1 cellular context compared by ENCODE assay signal in the genomic region with DNA sequence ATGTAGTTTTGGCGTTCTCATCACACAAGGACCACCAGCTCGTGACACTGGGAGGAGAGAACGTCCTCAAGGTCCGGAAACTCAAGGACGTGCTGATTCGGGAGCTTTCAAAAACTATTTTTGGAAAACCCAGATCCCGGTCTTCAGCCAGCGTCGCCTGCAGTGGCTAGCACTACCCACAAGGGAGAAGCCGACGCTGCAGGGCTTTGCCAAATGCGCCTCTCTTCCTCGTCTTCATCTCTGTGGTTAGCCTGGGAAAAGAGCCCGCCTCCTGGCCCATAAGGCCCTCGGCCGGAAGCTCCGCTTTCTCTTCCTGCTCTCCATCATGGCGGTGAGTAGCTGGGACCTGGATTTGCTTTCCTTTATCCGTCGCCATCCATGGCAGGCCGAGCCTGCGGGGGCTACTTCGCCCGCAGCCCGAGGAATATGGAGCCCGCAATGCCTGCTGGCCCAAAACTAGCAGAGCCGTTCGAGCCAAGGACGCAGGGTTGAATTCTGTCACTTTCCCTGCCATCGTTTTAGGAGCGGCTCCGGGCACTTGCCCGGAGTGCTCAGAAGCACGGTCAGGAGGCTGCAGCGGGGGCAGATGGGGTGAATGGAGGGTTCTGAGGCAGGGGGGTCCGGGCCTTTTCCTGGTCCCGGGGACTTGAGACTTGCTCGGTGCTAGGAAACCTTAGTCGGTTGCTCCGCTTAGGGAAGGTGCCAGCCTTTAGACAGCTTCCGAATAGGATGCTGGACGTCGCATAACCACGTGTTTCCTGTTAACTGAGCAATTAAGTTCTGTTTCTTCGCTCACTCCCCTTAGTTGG.
TF ChIP-seq lines count a peak whose summit lies in the region.

A gene (plus strand): TSS at position 308 of the 809 bp plus-strand sequence. CDS start 18 bp downstream, at position 326.

TF ChIP-seq in K562, 482 proteins besides CTCF, POLR2A, EP300 and RAD21 (continued from another document and continues in another):
- TF ChIP-seq, protein P1, sequence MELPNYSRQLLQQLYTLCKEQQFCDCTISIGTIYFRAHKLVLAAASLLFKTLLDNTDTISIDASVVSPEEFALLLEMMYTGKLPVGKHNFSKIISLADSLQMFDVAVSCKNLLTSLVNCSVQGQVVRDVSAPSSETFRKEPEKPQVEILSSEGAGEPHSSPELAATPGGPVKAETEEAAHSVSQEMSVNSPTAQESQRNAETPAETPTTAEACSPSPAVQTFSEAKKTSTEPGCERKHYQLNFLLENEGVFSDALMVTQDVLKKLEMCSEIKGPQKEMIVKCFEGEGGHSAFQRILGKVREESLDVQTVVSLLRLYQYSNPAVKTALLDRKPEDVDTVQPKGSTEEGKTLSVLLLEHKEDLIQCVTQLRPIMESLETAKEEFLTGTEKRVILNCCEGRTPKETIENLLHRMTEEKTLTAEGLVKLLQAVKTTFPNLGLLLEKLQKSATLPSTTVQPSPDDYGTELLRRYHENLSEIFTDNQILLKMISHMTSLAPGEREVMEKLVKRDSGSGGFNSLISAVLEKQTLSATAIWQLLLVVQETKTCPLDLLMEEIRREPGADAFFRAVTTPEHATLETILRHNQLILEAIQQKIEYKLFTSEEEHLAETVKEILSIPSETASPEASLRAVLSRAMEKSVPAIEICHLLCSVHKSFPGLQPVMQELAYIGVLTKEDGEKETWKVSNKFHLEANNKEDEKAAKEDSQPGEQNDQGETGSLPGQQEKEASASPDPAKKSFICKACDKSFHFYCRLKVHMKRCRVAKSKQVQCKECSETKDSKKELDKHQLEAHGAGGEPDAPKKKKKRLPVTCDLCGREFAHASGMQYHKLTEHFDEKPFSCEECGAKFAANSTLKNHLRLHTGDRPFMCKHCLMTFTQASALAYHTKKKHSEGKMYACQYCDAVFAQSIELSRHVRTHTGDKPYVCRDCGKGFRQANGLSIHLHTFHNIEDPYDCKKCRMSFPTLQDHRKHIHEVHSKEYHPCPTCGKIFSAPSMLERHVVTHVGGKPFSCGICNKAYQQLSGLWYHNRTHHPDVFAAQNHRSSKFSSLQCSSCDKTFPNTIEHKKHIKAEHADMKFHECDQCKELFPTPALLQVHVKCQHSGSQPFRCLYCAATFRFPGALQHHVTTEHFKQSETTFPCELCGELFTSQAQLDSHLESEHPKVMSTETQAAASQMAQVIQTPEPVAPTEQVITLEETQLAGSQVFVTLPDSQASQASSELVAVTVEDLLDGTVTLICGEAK (IDR thresholded peaks at IDR 0.05), result peak; percentile 93
- TF ChIP-seq, protein P1 (CRISPR knock-in tag; IDR thresholded peaks at IDR 0.05), result peak; percentile 9; the same call in 1 of the 2 replicates
- no peak; the same call in 1 of the 2 replicates for TF ChIP-seq SREBF1 (IDR thresholded peaks at IDR 0.05; ENCODE audit: borderline replicate concordance, low read depth, low read length)
- TF ChIP-seq TAF7 (tag; IDR thresholded peaks at IDR 0.05), result peak; percentile 100
- TF ChIP-seq GTF2A2 (tag; IDR thresholded peaks at IDR 0.05), result peak; percentile 89
- TF ChIP-seq FOS (IDR thresholded peaks at IDR 0.05; ENCODE audit: extremely low read depth, insufficient read length), result no peak
- no peak for TF ChIP-seq NUFIP1 (IDR thresholded peaks at IDR 0.05; ENCODE audit: partially characterized antibody)
- peak; percentile 97 for TF ChIP-seq RBM22 (IDR thresholded peaks at IDR 0.05; ENCODE audit: low read depth, low read length, poor library complexity, severe bottlenecking)
- TF ChIP-seq BCOR (IDR thresholded peaks at IDR 0.05), result no peak
- 0 out of 2 replicates have a peak, but pooled peaks have one; percentile 68 for TF ChIP-seq NFXL1 (CRISPR knock-in tag; IDR thresholded peaks at IDR 0.05)
- TF ChIP-seq ZNF696 (CRISPR knock-in tag; conservative IDR thresholded peaks at IDR 0.05), result no peak
- peak; percentile 100 for TF ChIP-seq RBBP5 (IDR thresholded peaks at IDR 0.05; ENCODE audit: borderline replicate concordance, insufficient read depth, low read length, poor library complexity, severe bottlenecking)
- TF ChIP-seq ZNF431 (CRISPR knock-in tag; IDR thresholded peaks at IDR 0.05), result no peak
- no peak for TF ChIP-seq ETV6 (IDR thresholded peaks at IDR 0.05; ENCODE audit: borderline replicate concordance in 1 of 2, low read depth in 2 of 2, low read length in 1 of 2)
- TF ChIP-seq ETV6 (CRISPR knock-in tag; IDR thresholded peaks at IDR 0.05; ENCODE audit: borderline replicate concordance), result 0 out of 2 replicates have a peak, but pooled peaks have one; percentile 60
- TF ChIP-seq, protein P2, sequence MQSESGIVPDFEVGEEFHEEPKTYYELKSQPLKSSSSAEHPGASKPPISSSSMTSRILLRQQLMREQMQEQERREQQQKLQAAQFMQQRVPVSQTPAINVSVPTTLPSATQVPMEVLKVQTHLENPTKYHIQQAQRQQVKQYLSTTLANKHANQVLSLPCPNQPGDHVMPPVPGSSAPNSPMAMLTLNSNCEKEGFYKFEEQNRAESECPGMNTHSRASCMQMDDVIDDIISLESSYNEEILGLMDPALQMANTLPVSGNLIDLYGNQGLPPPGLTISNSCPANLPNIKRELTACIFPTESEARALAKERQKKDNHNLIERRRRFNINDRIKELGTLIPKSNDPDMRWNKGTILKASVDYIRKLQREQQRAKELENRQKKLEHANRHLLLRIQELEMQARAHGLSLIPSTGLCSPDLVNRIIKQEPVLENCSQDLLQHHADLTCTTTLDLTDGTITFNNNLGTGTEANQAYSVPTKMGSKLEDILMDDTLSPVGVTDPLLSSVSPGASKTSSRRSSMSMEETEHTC (IDR thresholded peaks at IDR 0.05), result no peak
- TF ChIP-seq ZZZ3 (IDR thresholded peaks at IDR 0.05), result peak; percentile 100
- TF ChIP-seq, protein P3, sequence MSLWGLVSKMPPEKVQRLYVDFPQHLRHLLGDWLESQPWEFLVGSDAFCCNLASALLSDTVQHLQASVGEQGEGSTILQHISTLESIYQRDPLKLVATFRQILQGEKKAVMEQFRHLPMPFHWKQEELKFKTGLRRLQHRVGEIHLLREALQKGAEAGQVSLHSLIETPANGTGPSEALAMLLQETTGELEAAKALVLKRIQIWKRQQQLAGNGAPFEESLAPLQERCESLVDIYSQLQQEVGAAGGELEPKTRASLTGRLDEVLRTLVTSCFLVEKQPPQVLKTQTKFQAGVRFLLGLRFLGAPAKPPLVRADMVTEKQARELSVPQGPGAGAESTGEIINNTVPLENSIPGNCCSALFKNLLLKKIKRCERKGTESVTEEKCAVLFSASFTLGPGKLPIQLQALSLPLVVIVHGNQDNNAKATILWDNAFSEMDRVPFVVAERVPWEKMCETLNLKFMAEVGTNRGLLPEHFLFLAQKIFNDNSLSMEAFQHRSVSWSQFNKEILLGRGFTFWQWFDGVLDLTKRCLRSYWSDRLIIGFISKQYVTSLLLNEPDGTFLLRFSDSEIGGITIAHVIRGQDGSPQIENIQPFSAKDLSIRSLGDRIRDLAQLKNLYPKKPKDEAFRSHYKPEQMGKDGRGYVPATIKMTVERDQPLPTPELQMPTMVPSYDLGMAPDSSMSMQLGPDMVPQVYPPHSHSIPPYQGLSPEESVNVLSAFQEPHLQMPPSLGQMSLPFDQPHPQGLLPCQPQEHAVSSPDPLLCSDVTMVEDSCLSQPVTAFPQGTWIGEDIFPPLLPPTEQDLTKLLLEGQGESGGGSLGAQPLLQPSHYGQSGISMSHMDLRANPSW (CRISPR knock-in tag; IDR thresholded peaks at IDR 0.05), result 0 out of 2 replicates have a peak, but pooled peaks have one; percentile 25
- TF ChIP-seq, protein P4, sequence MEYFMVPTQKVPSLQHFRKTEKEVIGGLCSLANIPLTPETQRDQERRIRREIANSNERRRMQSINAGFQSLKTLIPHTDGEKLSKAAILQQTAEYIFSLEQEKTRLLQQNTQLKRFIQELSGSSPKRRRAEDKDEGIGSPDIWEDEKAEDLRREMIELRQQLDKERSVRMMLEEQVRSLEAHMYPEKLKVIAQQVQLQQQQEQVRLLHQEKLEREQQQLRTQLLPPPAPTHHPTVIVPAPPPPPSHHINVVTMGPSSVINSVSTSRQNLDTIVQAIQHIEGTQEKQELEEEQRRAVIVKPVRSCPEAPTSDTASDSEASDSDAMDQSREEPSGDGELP (CRISPR knock-in tag; IDR thresholded peaks at IDR 0.05; ENCODE audit: borderline replicate concordance), result peak; percentile 81
- TF ChIP-seq ZNF354B (CRISPR knock-in tag; IDR thresholded peaks at IDR 0.05), result no peak
- TF ChIP-seq, protein P5, sequence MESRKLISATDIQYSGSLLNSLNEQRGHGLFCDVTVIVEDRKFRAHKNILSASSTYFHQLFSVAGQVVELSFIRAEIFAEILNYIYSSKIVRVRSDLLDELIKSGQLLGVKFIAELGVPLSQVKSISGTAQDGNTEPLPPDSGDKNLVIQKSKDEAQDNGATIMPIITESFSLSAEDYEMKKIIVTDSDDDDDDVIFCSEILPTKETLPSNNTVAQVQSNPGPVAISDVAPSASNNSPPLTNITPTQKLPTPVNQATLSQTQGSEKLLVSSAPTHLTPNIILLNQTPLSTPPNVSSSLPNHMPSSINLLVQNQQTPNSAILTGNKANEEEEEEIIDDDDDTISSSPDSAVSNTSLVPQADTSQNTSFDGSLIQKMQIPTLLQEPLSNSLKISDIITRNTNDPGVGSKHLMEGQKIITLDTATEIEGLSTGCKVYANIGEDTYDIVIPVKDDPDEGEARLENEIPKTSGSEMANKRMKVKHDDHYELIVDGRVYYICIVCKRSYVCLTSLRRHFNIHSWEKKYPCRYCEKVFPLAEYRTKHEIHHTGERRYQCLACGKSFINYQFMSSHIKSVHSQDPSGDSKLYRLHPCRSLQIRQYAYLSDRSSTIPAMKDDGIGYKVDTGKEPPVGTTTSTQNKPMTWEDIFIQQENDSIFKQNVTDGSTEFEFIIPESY (CRISPR knock-in tag; IDR thresholded peaks at IDR 0.05), result peak; percentile 77
- TF ChIP-seq TAF1 (IDR thresholded peaks at IDR 0.05; ENCODE audit: control insufficient read depth, extremely low read depth, insufficient read depth, low read length, severe bottlenecking), result peak; percentile 100
- TF ChIP-seq ZNF146 (CRISPR knock-in tag; IDR thresholded peaks at IDR 0.05; ENCODE audit: unreplicated experiment), result no peak
- TF ChIP-seq CTBP1 (IDR thresholded peaks at IDR 0.05; ENCODE audit: borderline replicate concordance), result 0 out of 2 replicates have a peak, but pooled peaks have one; percentile 46
- 0 out of 4 replicates have a peak, but pooled peaks have one; percentile 13 to 29 for TF ChIP-seq TBL1XR1 (IDR thresholded peaks at IDR 0.05; ENCODE audit: low read length in 2 of 2)
- peak; percentile 78 for TF ChIP-seq PCBP1 (IDR thresholded peaks at IDR 0.05; ENCODE audit: low read depth, low read length, poor library complexity, severe bottlenecking)
- no peak for TF ChIP-seq SMARCA5 (IDR thresholded peaks at IDR 0.05)
- no peak for TF ChIP-seq HNRNPK (IDR thresholded peaks at IDR 0.05; ENCODE audit: low read depth, low read length, poor library complexity, severe bottlenecking)
- TF ChIP-seq FOXA1 (IDR thresholded peaks at IDR 0.05; ENCODE audit: borderline replicate concordance), result no peak
- TF ChIP-seq U2AF2 (optimal IDR thresholded peaks at IDR 0.05; ENCODE audit: low read depth, low read length), result no peak
- no peak for TF ChIP-seq ZNF174 (CRISPR knock-in tag; IDR thresholded peaks at IDR 0.05)
- TF ChIP-seq KLF16 (IDR thresholded peaks at IDR 0.05), result no peak
- TF ChIP-seq ZSCAN32 (CRISPR knock-in tag; IDR thresholded peaks at IDR 0.05), result no peak
- no peak for TF ChIP-seq ZNF586 (CRISPR knock-in tag; conservative IDR thresholded peaks at IDR 0.05)
- TF ChIP-seq EWSR1 (IDR thresholded peaks at IDR 0.05; ENCODE audit: borderline replicate concordance, low read depth, partially characterized antibody), result no peak
- no peak for TF ChIP-seq ETS2 (tag; IDR thresholded peaks at IDR 0.05; ENCODE audit: borderline replicate concordance, poor library complexity, severe bottlenecking)
- peak in 1 of 2 experiments; percentile 78; a peak in 2 of 4 replicates for TF ChIP-seq SRF (CRISPR knock-in tag; IDR thresholded peaks at IDR 0.05)
- TF ChIP-seq ETV5 (CRISPR knock-in tag; IDR thresholded peaks at IDR 0.05; ENCODE audit: low read depth), result peak; percentile 88
- 0 out of 2 replicates have a peak, but pooled peaks have one; percentile 3 for TF ChIP-seq HIVEP1 (CRISPR knock-in tag; IDR thresholded peaks at IDR 0.05)
- TF ChIP-seq, protein P6, sequence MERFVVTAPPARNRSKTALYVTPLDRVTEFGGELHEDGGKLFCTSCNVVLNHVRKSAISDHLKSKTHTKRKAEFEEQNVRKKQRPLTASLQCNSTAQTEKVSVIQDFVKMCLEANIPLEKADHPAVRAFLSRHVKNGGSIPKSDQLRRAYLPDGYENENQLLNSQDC (CRISPR knock-in tag; IDR thresholded peaks at IDR 0.05), result peak; percentile 79; the same call in 1 of the 2 replicates
- TF ChIP-seq POLR2AphosphoS5 (IDR thresholded peaks at IDR 0.05; ENCODE audit: control insufficient read depth, insufficient read depth, low read depth, low read length), result peak; percentile 99
- peak; percentile 46; the same call in 1 of the 2 replicates for TF ChIP-seq RNF2 (IDR thresholded peaks at IDR 0.05)
- TF ChIP-seq MYC (IDR thresholded peaks at IDR 0.05; ENCODE audit: low read depth, low read length), result peak; percentile 98
- TF ChIP-seq MYC (CRISPR knock-in tag; IDR thresholded peaks at IDR 0.05; ENCODE audit: borderline replicate concordance, low read depth), result peak; percentile 95
- TF ChIP-seq ELF4 (CRISPR knock-in tag; IDR thresholded peaks at IDR 0.05), result peak; percentile 17; the same call in 1 of the 2 replicates
- peak; percentile 47 for TF ChIP-seq HMGN3 (IDR thresholded peaks at IDR 0.05; ENCODE audit: borderline replicate concordance, extremely low read depth, insufficient read length, low read depth, low read length)
